17 cellular contexts compared by ENCODE assay signal in the genomic region with DNA sequence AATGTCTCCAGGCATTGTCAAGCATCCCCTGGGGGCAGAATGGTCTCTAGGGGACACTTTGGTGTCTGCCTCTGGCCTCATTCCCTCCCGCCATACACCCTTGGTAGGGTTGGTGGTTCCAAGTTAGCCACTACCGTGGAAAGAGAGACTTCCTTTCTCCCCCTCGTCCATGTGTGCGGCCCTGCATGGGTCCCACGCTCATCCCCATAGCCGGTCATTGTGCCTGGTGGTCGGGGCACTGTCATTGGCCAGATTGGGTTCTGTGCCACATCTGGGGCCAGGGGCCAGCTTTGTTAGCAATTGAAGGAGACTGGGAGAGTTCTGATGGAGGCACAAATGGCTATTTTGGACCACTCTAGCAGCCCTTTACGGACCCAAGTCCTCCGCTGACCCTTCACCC. TPM values are rescaled to one million over a fixed set of nuclear protein-coding genes. Genes with fewer than 3 reads are reported as not detected.
DNase-seq lines count a peak whose midpoint lies in the region; ATAC-seq and TF ChIP-seq lines count a peak whose summit lies in the region.
"Had no signal": no experiment of that assay in that cellular context is flagged by ENCODE, and none has a peak within 500 bp of the region (broad histone marks: within the 10 kb centered on the region; RNA-seq: fewer than 3 reads in every experiment).

No MANE protein-coding gene starts in this region.

- peak overlapping the region; percentile 81 for H2AK5ac ChIP-seq in mesenchymal stem cell (ENCODE audit: low read length, severe bottlenecking)

- H3K18ac ChIP-seq in mesenchymal stem cell (ENCODE audit: low read depth in 1 of 2, low read length in 2 of 2), result peak overlapping the region; percentile 45 to 68

- H3K23ac ChIP-seq in mesenchymal stem cell (ENCODE audit: low read length in 2 of 2), result no peak overlapping the region

- no peak overlapping the region for H2AFZ ChIP-seq in mesenchymal stem cell (ENCODE audit: low read depth, low read length)

- H3K36me3 Mint-ChIP-seq in chondrocyte (ENCODE audit: low read depth), result no peaks in the 10 kb centered on the region
- H3K36me3 Mint-ChIP-seq: natural killer cell had no signal

- H2BK5ac ChIP-seq in mesenchymal stem cell (ENCODE audit: low read depth, low read length, poor library complexity, severe bottlenecking), result no peak overlapping the region

- ATAC-seq in HG03108 (IDR thresholded peaks at IDR 0.05; ENCODE audit: unreplicated experiment), result no peak
- ATAC-seq: natural killer cell; stimulated activated naive CD8-positive, alpha-beta T cell treated with anti-CD3 and anti-CD28 coated beads, Interleukin-15, amount 100 ng/mL, for 72 hours had no signal

- H4K8ac ChIP-seq in mesenchymal stem cell (ENCODE audit: low read length), result no peak overlapping the region

- H3K79me1 ChIP-seq in mesenchymal stem cell (replicated peaks; ENCODE audit: low read length, poor library complexity, severe bottlenecking), result peaks cover 8% of the 10 kb centered on the region

- H3K27ac ChIP-seq in HUES64 (ENCODE audit: low read depth, low read length) (peak overlapping the region; percentile 90), mesenchymal stem cell (ENCODE audit: low read length, poor library complexity, severe bottlenecking) (peak overlapping the region; percentile 51), subcutaneous abdominal adipose tissue (ENCODE audit: low read depth, low read length) (no peak overlapping the region)
- H3K27ac ChIP-seq: left ventricle myocardium inferior had no signal

- H3K27ac Mint-ChIP-seq in chondrocyte (ENCODE audit: unreplicated experiment), result peak overlapping the region; percentile 87
- H3K27ac Mint-ChIP-seq: natural killer cell; stimulated activated naive CD8-positive, alpha-beta T cell treated with anti-CD3 and anti-CD28 coated beads, Interleukin-15, amount 100 ng/mL, for 72 hours had no signal

- H3K9ac ChIP-seq in HUES64 (ENCODE audit: low read depth, low read length) (0 out of 2 replicates have a peak overlapping the region, but pooled peaks have one; percentile 17), mesenchymal stem cell (ENCODE audit: low read length) (peak overlapping the region; percentile 49), subcutaneous abdominal adipose tissue (ENCODE audit: low read length in 5 of 5) (no peak overlapping the region)

- H3K9me3 ChIP-seq in HUES64 (ENCODE audit: insufficient read depth, low read depth, low read length) (no peaks in the 10 kb centered on the region), mesenchymal stem cell (ENCODE audit: control insufficient read depth, low read length) (no peaks in the 10 kb centered on the region), subcutaneous abdominal adipose tissue (ENCODE audit: control insufficient read depth in 5 of 5, low read length in 5 of 5) (no peaks in the 10 kb centered on the region)
- H3K9me3 ChIP-seq: left ventricle myocardium inferior had no signal

- 89% methylated on average over 9 of the region's 9 CpGs for WGBS in HUES64
- 93% methylated on average over 7 of the region's 9 CpGs for WGBS in mesenchymal stem cell

- H3K4me1 ChIP-seq in HUES64 (ENCODE audit: insufficient read depth, low read length) (peaks cover 18% of the 10 kb centered on the region), mesenchymal stem cell (ENCODE audit: control insufficient read depth, insufficient read depth, low read depth, low read length) (peaks cover 22% of the 10 kb centered on the region), subcutaneous abdominal adipose tissue (ENCODE audit: control insufficient read depth in 5 of 5, insufficient read depth in 5 of 5, low read length in 5 of 5) (peaks cover 0 to 29% (median 17%) of the 10 kb centered on the region in 5 donors)

- H3K27me3 ChIP-seq in HUES64 (ENCODE audit: insufficient read depth, low read length) (no peaks in the 10 kb centered on the region), mesenchymal stem cell (ENCODE audit: control insufficient read depth in 1 of 2, insufficient read depth in 1 of 2, low read length in 2 of 2) (no peaks in the 10 kb centered on the region), subcutaneous abdominal adipose tissue (ENCODE audit: control insufficient read depth in 5 of 5, insufficient read depth in 4 of 5, low read length in 5 of 5) (peaks cover 0 to 39% (median 13%) of the 10 kb centered on the region in 5 donors)

- no peaks in the 10 kb centered on the region for H3K27me3 Mint-ChIP-seq in chondrocyte (ENCODE audit: low read depth)

- no peak for TF ChIP-seq CTCF in chondrocyte (IDR thresholded peaks at IDR 0.05)

- H3K4ac ChIP-seq in mesenchymal stem cell (ENCODE audit: low read depth in 1 of 2, low read length in 2 of 2), result peak overlapping the region in 1 of 2 experiments; percentile 75

- H2BK120ac ChIP-seq in mesenchymal stem cell (ENCODE audit: low read depth, low read length), result no peak overlapping the region

- H3K36me3 ChIP-seq in HUES64 (ENCODE audit: insufficient read depth, low read length) (no peaks in the 10 kb centered on the region), mesenchymal stem cell (ENCODE audit: control insufficient read depth in 1 of 2, insufficient read depth in 2 of 2, low read depth in 1 of 2, low read length in 2 of 2) (no peaks in the 10 kb centered on the region), subcutaneous abdominal adipose tissue (ENCODE audit: control insufficient read depth in 5 of 5, insufficient read depth in 5 of 5, low read length in 5 of 5) (no peaks in the 10 kb centered on the region)
- H3K36me3 ChIP-seq: left ventricle myocardium inferior had no signal

- H3K4me3 Mint-ChIP-seq in chondrocyte (ENCODE audit: unreplicated experiment), result no peak overlapping the region
- H3K4me3 Mint-ChIP-seq: natural killer cell; stimulated activated naive CD8-positive, alpha-beta T cell treated with anti-CD3 and anti-CD28 coated beads, Interleukin-15, amount 100 ng/mL, for 72 hours had no signal

- peak overlapping the region; percentile 21 to 77 for H2BK12ac ChIP-seq in mesenchymal stem cell (ENCODE audit: low read length in 2 of 2)

- peak overlapping the region; percentile 52 for H4K91ac ChIP-seq in mesenchymal stem cell (ENCODE audit: low read length)

- H3K4me3 ChIP-seq in HUES64 (ENCODE audit: low read length) (peak overlapping the region; percentile 46; the same call in 1 of the 2 replicates), mesenchymal stem cell (ENCODE audit: insufficient read depth in 1 of 2, low read depth in 1 of 2, low read length in 2 of 2) (no peak overlapping the region), subcutaneous abdominal adipose tissue (ENCODE audit: low read depth in 1 of 5, low read length in 5 of 5) (peak overlapping the region in 3 of 5 donors; percentile 3 to 51 (median 26))
- H3K4me3 ChIP-seq: left ventricle myocardium inferior had no signal

- DNase-seq in chondrocyte (ENCODE audit: low spot score) (no peak), mesenchymal stem cell (no peak), cortex of kidney (lab: John Stamatoyannopoulos, UW) (no peak), GM03348 (ENCODE audit: low spot score) (no peak)
- DNase-seq: activated CD4-positive, CD25-positive, alpha-beta regulatory T cell treated with anti-CD3 and anti-CD28 coated beads, Interleukin-2, amount 50 U/mL, for 72 hours; activated CD8-positive, alpha-beta memory T cell treated with anti-CD3 and anti-CD28 coated beads, Interleukin-2, amount 50 U/mL, for 4 hours; activated naive CD4-positive, alpha-beta T cell; effector CD4-positive, alpha-beta T cell; left ventricle myocardium inferior; natural killer cell; NCI-H1694; NCI-H446 treated with DMSO at 0.1 percent for 48 hours; Right ventricle myocardium superior; stimulated activated naive CD8-positive, alpha-beta T cell treated with anti-CD3 and anti-CD28 coated beads, Interleukin-15, amount 100 ng/mL, for 72 hours had no signal

- peaks cover 39% of the 10 kb centered on the region for H3K4me1 Mint-ChIP-seq in chondrocyte (ENCODE audit: low read depth)
- H3K4me1 Mint-ChIP-seq: natural killer cell had no signal

- peaks cover 2% of the 10 kb centered on the region for H3K9me3 Mint-ChIP-seq in chondrocyte (ENCODE audit: low read depth)
- H3K9me3 Mint-ChIP-seq: natural killer cell; stimulated activated naive CD8-positive, alpha-beta T cell treated with anti-CD3 and anti-CD28 coated beads, Interleukin-15, amount 100 ng/mL, for 72 hours had no signal

- H2BK15ac ChIP-seq in mesenchymal stem cell (ENCODE audit: low read depth, poor library complexity, severe bottlenecking), result peak overlapping the region; percentile 48

- peak overlapping the region; percentile 28 for H3K4me2 ChIP-seq in mesenchymal stem cell (ENCODE audit: low read length, poor library complexity, severe bottlenecking)

- H3K14ac ChIP-seq in mesenchymal stem cell (ENCODE audit: low read length in 2 of 2), result no peak overlapping the region

RNA-seq across cellular contexts. Expression of a gene that starts 17.3 kb away (rescaled TPM):
- polyA plus RNA-seq in HUES64 (2013, experiment 1 of 2), result 2.4 TPM
- 3.3 TPM for polyA plus RNA-seq in HUES64 (2013, experiment 2 of 2)
- total RNA-seq in chondrocyte, result 2.2 to 4.2 TPM (median 4.2 TPM) in 3 replicates
- 3.0 TPM for polyA plus RNA-seq in mesenchymal stem cell (2013, experiment 1 of 2)
- polyA plus RNA-seq in mesenchymal stem cell (2013, experiment 2 of 2), result 3.0 TPM

Comparison
In these comparisons a context has a peak if more than half of its experiments do, and no peak if none do; other contexts are left out.
1. H3K4me3 ChIP-seq: peak in HUES64 (single experiment) and subcutaneous abdominal adipose tissue (3 of 5); none in mesenchymal stem cell (0 of 2).
2. H3K9ac ChIP-seq: peak in HUES64 (single experiment) and mesenchymal stem cell (single experiment); none in subcutaneous abdominal adipose tissue (0 of 5).